1 cellular context compared by ENCODE assay signal in the genomic region with DNA sequence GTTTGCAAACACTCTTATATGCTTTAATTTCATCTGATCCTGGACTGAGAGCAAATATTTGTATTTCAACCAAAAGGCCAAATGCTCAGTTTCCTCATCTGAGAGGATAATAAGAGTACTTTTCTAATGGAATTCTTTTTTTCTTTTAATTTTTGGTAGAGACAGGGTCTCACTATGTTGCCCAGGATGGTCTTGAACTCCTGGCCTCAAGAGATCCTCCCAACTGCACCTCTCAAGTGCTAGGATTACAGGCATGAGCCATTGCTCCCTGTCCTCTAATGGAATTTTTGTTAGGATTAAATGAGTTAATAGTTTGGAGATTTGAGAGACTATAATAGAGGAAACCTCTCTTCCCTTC.
TF ChIP-seq lines count a peak whose summit lies in the region.

No MANE protein-coding gene starts in this region.

TF ChIP-seq in HCT116, 20 proteins besides CTCF, POLR2A, EP300 and RAD21 (continued from another document):
- TF ChIP-seq ZNF274 (IDR thresholded peaks at IDR 0.05; ENCODE audit: low read depth, low read length) (no peak), EZH2 (IDR thresholded peaks at IDR 0.05) (no peak)
